In genomic region chr5:187617-188451, GRCh38 we compare ENCODE assay signal across 11 cellular contexts. TPM values are rescaled to one million over a fixed set of nuclear protein-coding genes. Genes with fewer than 3 reads are reported as not detected.
DNase-seq lines count a peak whose midpoint lies in the region; ATAC-seq and TF ChIP-seq lines count a peak whose summit lies in the region.
"Had no signal": no experiment of that assay in that cellular context is flagged by ENCODE, and none has a peak within 500 bp of the region (broad histone marks: within the 10 kb centered on the region; RNA-seq: fewer than 3 reads in every experiment).

No MANE protein-coding gene starts in this region.

- no peaks in the 10 kb centered on the region for H3K9me3 ChIP-seq in hepatocyte (ENCODE audit: low read depth)
- no peaks in the 10 kb centered on the region for H3K9me3 ChIP-seq in tibial nerve
- H3K9me3 ChIP-seq: transverse colon had no signal

- no peak for TF ChIP-seq CTCF in hepatocyte (IDR thresholded peaks at IDR 0.05; ENCODE audit: poor library complexity)
- TF ChIP-seq CTCF in GM13976 (IDR thresholded peaks at IDR 0.05; ENCODE audit: borderline replicate concordance, control extremely low read depth, extremely low read depth, insufficient read depth, missing control alignments), result no peak
- TF ChIP-seq CTCF in tibial nerve (IDR thresholded peaks at IDR 0.05), result no peak

- no peaks in the 10 kb centered on the region for H3K27me3 Mint-ChIP-seq in activated T-helper 17 cell treated with anti-CD3 and anti-CD28 coated beads, Interleukin-2, amount 50 U/mL, for 72 hours

- H3K27me3 ChIP-seq in hepatocyte (no peaks in the 10 kb centered on the region), tibial nerve (peaks cover 0 to 51% of the 10 kb centered on the region in 2 donors)

- H3K4me3 ChIP-seq in hepatocyte, result no peak overlapping the region
- H3K4me3 ChIP-seq in tibial nerve, result peak overlapping the region in 2 of 4 donors; percentile 7 to 26

- peaks cover 5% of the 10 kb centered on the region for H3K4me1 Mint-ChIP-seq in activated T-helper 17 cell treated with anti-CD3 and anti-CD28 coated beads, Interleukin-2, amount 50 U/mL, for 72 hours
- peaks cover 10% of the 10 kb centered on the region for H3K4me1 Mint-ChIP-seq in stimulated activated effector memory CD8-positive, alpha-beta T cell treated with anti-CD3 and anti-CD28 coated beads, Interleukin-12 subunit alpha, Interleukin-12 subunit beta, amount 100 ng/mL, for 72 hours

- H3K79me2 ChIP-seq in hepatocyte, result no peaks in the 10 kb centered on the region

- H4K20me1 ChIP-seq in hepatocyte (ENCODE audit: insufficient read depth, poor library complexity, severe bottlenecking), result no peaks in the 10 kb centered on the region

- H2AFZ ChIP-seq in hepatocyte, result no peak overlapping the region

- TF ChIP-seq EP300 in tibial nerve (IDR thresholded peaks at IDR 0.05), result no peak

- no peaks in the 10 kb centered on the region for H3K9me2 ChIP-seq in hepatocyte (replicated peaks; ENCODE audit: insufficient read depth)

- no peaks in the 10 kb centered on the region for H3K36me3 Mint-ChIP-seq in activated T-helper 17 cell treated with anti-CD3 and anti-CD28 coated beads, Interleukin-2, amount 50 U/mL, for 72 hours (ENCODE audit: low read depth)
- no peaks in the 10 kb centered on the region for H3K36me3 Mint-ChIP-seq in stimulated activated effector memory CD8-positive, alpha-beta T cell treated with anti-CD3 and anti-CD28 coated beads, Interleukin-12 subunit alpha, Interleukin-12 subunit beta, amount 100 ng/mL, for 72 hours
- H3K36me3 Mint-ChIP-seq: activated CD8-positive, alpha-beta memory T cell treated with anti-CD3 and anti-CD28 coated beads, Interleukin-2, amount 10 ng/mL, durations not matched to agents 7 days and 5 days; naive thymus-derived CD8-positive, alpha-beta T cell had no signal

- WGBS in hepatocyte (ENCODE audit: low lambda C conversion rate, missing lambda C conversion rate), result 64% methylated on average over 21 of the region's 21 CpGs
- WGBS in tibial nerve, 2 donors, result 58 to 66% methylated on average over 11 to 21 of the region's 21 CpGs

- peak overlapping the region; percentile 71 for H3K4me2 ChIP-seq in hepatocyte

- no peaks in the 10 kb centered on the region for H3K9me3 Mint-ChIP-seq in activated T-helper 17 cell treated with anti-CD3 and anti-CD28 coated beads, Interleukin-2, amount 50 U/mL, for 72 hours
- no peaks in the 10 kb centered on the region for H3K9me3 Mint-ChIP-seq in stimulated activated effector memory CD8-positive, alpha-beta T cell treated with anti-CD3 and anti-CD28 coated beads, Interleukin-12 subunit alpha, Interleukin-12 subunit beta, amount 100 ng/mL, for 72 hours
- H3K9me3 Mint-ChIP-seq: naive thymus-derived CD8-positive, alpha-beta T cell had no signal

- no peak overlapping the region for H3K27ac Mint-ChIP-seq in activated T-helper 17 cell treated with anti-CD3 and anti-CD28 coated beads, Interleukin-2, amount 50 U/mL, for 72 hours
- peak overlapping the region; percentile 69 for H3K27ac Mint-ChIP-seq in stimulated activated effector memory CD8-positive, alpha-beta T cell treated with anti-CD3 and anti-CD28 coated beads, Interleukin-12 subunit alpha, Interleukin-12 subunit beta, amount 100 ng/mL, for 72 hours
- H3K27ac Mint-ChIP-seq: activated CD8-positive, alpha-beta memory T cell treated with anti-CD3 and anti-CD28 coated beads, Interleukin-2, amount 10 ng/mL, durations not matched to agents 7 days and 5 days had no signal

- H3K4me1 ChIP-seq in hepatocyte (ENCODE audit: insufficient read depth) (no peaks in the 10 kb centered on the region), tibial nerve (peaks cover 0 to 11% (median 0%) of the 10 kb centered on the region in 4 donors)

- no peaks in the 10 kb centered on the region for H3K36me3 ChIP-seq in hepatocyte (replicated peaks; ENCODE audit: insufficient read depth, low read depth)
- no peaks in the 10 kb centered on the region for H3K36me3 ChIP-seq in tibial nerve
- H3K36me3 ChIP-seq: transverse colon had no signal

- peak; percentile 25 for DNase-seq in NCI-H2227 (lab: John Stamatoyannopoulos, UW; ENCODE audit: unreplicated experiment)
- no peak for DNase-seq in NCI-H2227 treated with DMSO at 0.1 percent for 48 hours (lab: John Stamatoyannopoulos, UW)
- DNase-seq in hepatocyte (ENCODE audit: low spot score), result no peak
- DNase-seq in stimulated activated effector memory CD8-positive, alpha-beta T cell treated with anti-CD3 and anti-CD28 coated beads, Interleukin-12 subunit alpha, Interleukin-12 subunit beta, amount 100 ng/mL, for 72 hours (ENCODE audit: low spot score in 2 of 2), result no peak
- DNase-seq in GM13976 (ENCODE audit: low spot score), result no peak
- no peak for DNase-seq in tibial nerve (ENCODE audit: low spot score in 2 of 2)

- no peak for ATAC-seq in activated T-helper 17 cell treated with anti-CD3 and anti-CD28 coated beads, Interleukin-2, amount 50 U/mL, for 72 hours (replicated peaks)
- ATAC-seq in stimulated activated effector memory CD8-positive, alpha-beta T cell treated with anti-CD3 and anti-CD28 coated beads, Interleukin-12 subunit alpha, Interleukin-12 subunit beta, amount 100 ng/mL, for 72 hours, result no peak
- ATAC-seq in HG03108 (IDR thresholded peaks at IDR 0.05; ENCODE audit: unreplicated experiment), result no peak

- peak overlapping the region; percentile 31 for H3K4me3 Mint-ChIP-seq in activated T-helper 17 cell treated with anti-CD3 and anti-CD28 coated beads, Interleukin-2, amount 50 U/mL, for 72 hours
- peak overlapping the region; percentile 38 for H3K4me3 Mint-ChIP-seq in stimulated activated effector memory CD8-positive, alpha-beta T cell treated with anti-CD3 and anti-CD28 coated beads, Interleukin-12 subunit alpha, Interleukin-12 subunit beta, amount 100 ng/mL, for 72 hours
- H3K4me3 Mint-ChIP-seq: activated CD8-positive, alpha-beta memory T cell treated with anti-CD3 and anti-CD28 coated beads, Interleukin-2, amount 10 ng/mL, durations not matched to agents 7 days and 5 days had no signal

- in situ Hi-C loops in GM13976 (cut with MboI; ENCODE audit: low sequenced_read_pairs, unreplicated experiment), result no loop called here

- no peak for TF ChIP-seq POLR2A in tibial nerve (IDR thresholded peaks at IDR 0.05)

- no peak overlapping the region for H3K27ac ChIP-seq in hepatocyte
- H3K27ac ChIP-seq in tibial nerve, result no peak overlapping the region
- H3K27ac ChIP-seq: transverse colon had no signal

RNA-seq across cellular contexts. Expression of gene LRRC14B, which starts 3.5 kb away (rescaled TPM):
- not detected for total RNA-seq in activated T-helper 17 cell treated with anti-CD3 and anti-CD28 coated beads, Interleukin-2, amount 50 U/mL, for 72 hours
- total RNA-seq in hepatocyte, result not detected in 2 replicates
- polyA plus RNA-seq in hepatocyte, result 0.18 TPM in 1 of 2 replicates, not detected in the other
- not detected for total RNA-seq in tibial nerve
- total RNA-seq: activated CD8-positive, alpha-beta memory T cell treated with anti-CD3 and anti-CD28 coated beads, Interleukin-2, amount 10 ng/mL, durations not matched to agents 7 days and 5 days; naive thymus-derived CD8-positive, alpha-beta T cell; transverse colon had no signal

RNA-seq across cellular contexts. Expression of gene CCDC127, which starts 30.1 kb away (rescaled TPM):
- total RNA-seq in activated T-helper 17 cell treated with anti-CD3 and anti-CD28 coated beads, Interleukin-2, amount 50 U/mL, for 72 hours, result 10 to 100 TPM in 1 of 2 donors, 1 to 10 TPM in 1; 6.4 to 10.5 TPM
- total RNA-seq in hepatocyte (4.6 and 4.8 TPM in 2 replicates), tibial nerve (1 to 10 TPM; 4.5 to 7.2 (median 5.8) TPM)
- 11.4 and 13.7 TPM in 2 replicates for polyA plus RNA-seq in hepatocyte

RNA-seq across cellular contexts. Expression of gene SDHA, which starts 30.3 kb away (rescaled TPM):
- total RNA-seq in activated T-helper 17 cell treated with anti-CD3 and anti-CD28 coated beads, Interleukin-2, amount 50 U/mL, for 72 hours, result 100 to 1,000 TPM; 132 to 177 TPM
- total RNA-seq in hepatocyte (91.2 and 102 TPM in 2 replicates), tibial nerve (10 to 100 TPM; 67.7 to 95.3 (median 78.3) TPM)
- 140 and 159 TPM in 2 replicates for polyA plus RNA-seq in hepatocyte
